In the genomic region with DNA sequence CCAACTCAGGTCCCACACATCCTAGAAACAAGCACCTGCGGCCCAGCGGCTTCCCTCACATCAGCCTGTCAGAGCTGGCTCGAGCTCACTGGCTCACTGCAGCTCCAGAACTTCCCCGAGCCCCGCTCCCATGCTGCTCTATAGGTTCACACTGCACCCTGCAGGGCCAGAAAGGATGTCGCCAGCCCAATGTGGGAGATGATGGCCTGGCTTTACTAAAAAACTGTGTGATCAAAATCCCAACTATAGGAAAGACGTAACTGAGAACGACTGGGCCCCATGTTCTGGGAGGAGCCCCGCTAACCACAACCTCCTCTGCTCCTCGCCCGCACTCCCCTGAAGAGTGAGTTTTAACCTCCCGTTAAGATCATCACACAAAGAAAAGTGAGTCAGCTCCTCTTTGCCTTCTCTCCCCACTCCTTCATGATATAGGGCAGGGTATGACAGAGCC, we compare ENCODE assay signal across 8 cellular contexts. TPM values are rescaled to one million over a fixed set of nuclear protein-coding genes. Genes with fewer than 3 reads are reported as not detected.
DNase-seq lines count a peak whose midpoint lies in the region; ATAC-seq lines count a peak whose summit lies in the region.

No MANE protein-coding gene starts in this region.

- WGBS in esophagus, 2 donors = 36 to 39% methylated on average over 12 of the region's 12 CpGs

- H3K4me3 Mint-ChIP-seq in IgD-negative memory B cell = peak overlapping the region; percentile 22 to 88 (median 62)

- H3K4me1 ChIP-seq in esophagus (ENCODE audit: control insufficient read depth in 2 of 2, insufficient read depth in 2 of 2, low read length in 1 of 2) = peaks cover 13 to 39% of the 10 kb centered on the region in 2 donors

- peaks cover 4 to 36% of the 10 kb centered on the region in 2 donors for H3K36me3 ChIP-seq in esophagus (ENCODE audit: control insufficient read depth in 2 of 2, insufficient read depth in 2 of 2, low read length in 1 of 2)

- ATAC-seq in HG03439 (IDR thresholded peaks at IDR 0.05; ENCODE audit: unreplicated experiment) = no peak

- H3K27ac ChIP-seq in esophagus (ENCODE audit: low read depth in 2 of 2, low read length in 1 of 2) = peak overlapping the region; percentile 1 to 72

- H3K4me3 ChIP-seq in esophagus (ENCODE audit: low read depth in 1 of 2, low read length in 2 of 2) = no peak overlapping the region

- DNase-seq in activated T-cell treated with anti-CD3 and anti-CD28 coated beads for 1 hour (ENCODE audit: low read depth) (peak; percentile 48), inferior parietal cortex (ENCODE audit: extremely low spot score) (no peak), NCI-H2227 treated with DMSO at 0.1 percent for 48 hours (lab: John Stamatoyannopoulos, UW) (no peak), NCI-H2227 (lab: John Stamatoyannopoulos, UW; ENCODE audit: unreplicated experiment) (no peak)
- peak; percentile 74 for DNase-seq in stimulated activated CD4-positive, alpha-beta T cell treated with anti-CD3 and anti-CD28 coated beads, Interleukin-4, amount 100 ng/mL, for 1 hour

- H3K9me3 Mint-ChIP-seq in IgD-negative memory B cell = no peaks in the 10 kb centered on the region

- peaks cover 39 to 51% (median 46%) of the 10 kb centered on the region in 3 donors for H3K4me1 Mint-ChIP-seq in IgD-negative memory B cell

- peak overlapping the region; percentile 53 to 96 (median 91) for H3K27ac Mint-ChIP-seq in IgD-negative memory B cell

- no peaks in the 10 kb centered on the region for H3K27me3 Mint-ChIP-seq in IgD-negative memory B cell

- no peaks in the 10 kb centered on the region for H3K27me3 ChIP-seq in esophagus (ENCODE audit: control insufficient read depth in 1 of 2, insufficient read depth in 2 of 2, low read length in 2 of 2)

- no peaks in the 10 kb centered on the region for H3K36me3 Mint-ChIP-seq in IgD-negative memory B cell

- no peaks in the 10 kb centered on the region for H3K9me3 ChIP-seq in esophagus (ENCODE audit: control insufficient read depth in 2 of 2, insufficient read depth in 1 of 2, low read depth in 1 of 2, low read length in 1 of 2)

RNA-seq across cellular contexts. Expression of gene SURF4, which starts 4.6 kb away (rescaled TPM):
- polyA plus RNA-seq in IgD-negative memory B cell = 72.6 TPM
- polyA plus RNA-seq in esophagus = 10 to 100 TPM; 39.7 to 64.7 TPM

RNA-seq across cellular contexts. Expression of gene STKLD1, which starts 4.9 kb away (rescaled TPM):
- polyA plus RNA-seq in IgD-negative memory B cell (0.16 TPM), esophagus (1 to 10 TPM in 1 of 2 donors, under 1 TPM in 1; 0.49 to 1.3 TPM)

RNA-seq across cellular contexts. Expression of gene SURF2, which starts 14.9 kb away (rescaled TPM):
- polyA plus RNA-seq in IgD-negative memory B cell = 34.7 TPM
- polyA plus RNA-seq in esophagus = 10 to 100 TPM; 32.9 to 36.4 TPM

RNA-seq across cellular contexts. Expression of gene SURF1, which starts 15.0 kb away (rescaled TPM):
- polyA plus RNA-seq in IgD-negative memory B cell (114 TPM), esophagus (10 to 100 TPM; 34.2 to 41.2 TPM)

RNA-seq across cellular contexts. Expression of gene RPL7A, which starts 23.3 kb away (rescaled TPM):
- polyA plus RNA-seq in IgD-negative memory B cell (1,229 TPM), esophagus (1,000 to 10,000 TPM; 2,052 to 3,524 TPM)

Comparison
In these comparisons a context has a peak if more than half of its experiments do, and no peak if none do; other contexts are left out.
1. DNase-seq: peak in activated T-cell treated with anti-CD3 and anti-CD28 coated beads for 1 hour (single experiment) and stimulated activated CD4-positive, alpha-beta T cell treated with anti-CD3 and anti-CD28 coated beads, Interleukin-4, amount 100 ng/mL, for 1 hour (single experiment); none in inferior parietal cortex (single experiment), NCI-H2227 treated with DMSO at 0.1 percent for 48 hours (single experiment) and NCI-H2227 (single experiment).